ENCODE assay signal across 9 cellular contexts in the genomic region with DNA sequence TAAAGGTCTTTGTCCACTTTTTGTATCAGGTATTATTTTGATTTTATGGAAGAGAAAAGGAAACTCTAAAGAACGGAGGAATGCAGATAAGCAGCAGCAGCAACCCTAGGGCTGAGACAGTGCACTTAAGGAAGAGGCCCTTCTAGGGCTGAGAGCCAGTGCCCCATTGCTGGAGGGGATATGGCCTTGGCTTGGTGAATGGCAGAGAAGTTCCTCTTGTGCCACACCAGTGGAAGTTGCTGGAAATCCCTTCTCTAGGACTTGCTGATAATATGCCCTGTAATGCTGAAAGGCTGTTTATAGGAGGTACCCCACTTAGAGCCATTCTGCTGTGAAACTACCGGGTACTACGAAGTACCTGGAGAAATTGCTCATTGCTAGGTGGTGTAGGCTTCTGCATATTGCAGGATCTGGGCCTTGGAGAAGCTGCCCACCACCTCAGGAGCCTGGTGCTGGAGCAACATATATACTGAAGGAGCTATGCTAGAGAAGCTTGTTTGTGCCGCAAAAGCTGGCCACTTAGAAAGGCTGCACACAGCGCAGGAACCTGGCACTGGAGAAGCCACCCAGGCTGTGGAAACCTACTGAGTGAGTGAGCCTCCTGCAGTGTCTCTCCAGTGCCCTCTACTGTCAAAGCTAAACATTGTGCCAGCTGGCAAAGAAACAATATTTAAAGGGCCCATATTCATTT. TPM values are rescaled to one million over a fixed set of nuclear protein-coding genes. Genes with fewer than 3 reads are reported as not detected.
DNase-seq lines count a peak whose midpoint lies in the region; ATAC-seq lines count a peak whose summit lies in the region.
"Had no signal": no experiment of that assay in that cellular context is flagged by ENCODE, and none has a peak within 500 bp of the region (broad histone marks: within the 10 kb centered on the region; RNA-seq: fewer than 3 reads in every experiment).

No MANE protein-coding gene starts in this region.

- H3K27ac ChIP-seq in CD8-positive, alpha-beta memory T cell (ENCODE audit: low read depth, low read length): no peak overlapping the region

- CTCF ChIA-PET in CD8-positive, alpha-beta memory T cell (lab: Charles Lee): interaction anchor here (0.6 to 3.3 kb wide), 16 partner anchors 8 to 873 kb away, joined by 3 to 15 read pairs (median 4); a partner anchor contains a TSS
- CTCF ChIA-PET in activated CD4-positive, alpha-beta memory T cell treated with anti-CD3 and anti-CD28 coated beads, Interleukin-2, amount 10 ng/mL, durations not matched to agents 7 days and 5 days (lab: Charles Lee): interaction anchor here (0.5 to 3.3 kb wide), 30 partner anchors 8 to 386 kb away, joined by 3 to 16 read pairs (median 4); a partner anchor contains a TSS

- H3K27me3 ChIP-seq in CD8-positive, alpha-beta memory T cell (ENCODE audit: insufficient read depth, low read length, poor library complexity, severe bottlenecking): no peaks in the 10 kb centered on the region

- no peak overlapping the region for H3K27ac Mint-ChIP-seq in CD8-positive, alpha-beta memory T cell
- no peak overlapping the region for H3K27ac Mint-ChIP-seq in activated CD4-positive, alpha-beta memory T cell treated with anti-CD3 and anti-CD28 coated beads, Interleukin-2, amount 10 ng/mL, durations not matched to agents 7 days and 5 days
- no peak overlapping the region for H3K27ac Mint-ChIP-seq in effector memory CD8-positive, alpha-beta T cell
- H3K27ac Mint-ChIP-seq: activated naive CD8-positive, alpha-beta T cell had no signal

- no peaks in the 10 kb centered on the region for H3K9me3 Mint-ChIP-seq in CD8-positive, alpha-beta memory T cell
- no peaks in the 10 kb centered on the region for H3K9me3 Mint-ChIP-seq in activated CD4-positive, alpha-beta memory T cell treated with anti-CD3 and anti-CD28 coated beads, Interleukin-2, amount 10 ng/mL, durations not matched to agents 7 days and 5 days
- H3K9me3 Mint-ChIP-seq in effector memory CD8-positive, alpha-beta T cell: no peaks in the 10 kb centered on the region

- H3K4me1 ChIP-seq in CD8-positive, alpha-beta memory T cell (ENCODE audit: insufficient read depth, low read length): no peaks in the 10 kb centered on the region

- no peaks in the 10 kb centered on the region for H3K9me3 ChIP-seq in CD8-positive, alpha-beta memory T cell (ENCODE audit: low read length)

- H3K36me3 ChIP-seq in CD8-positive, alpha-beta memory T cell (ENCODE audit: insufficient read depth, low read length): no peaks in the 10 kb centered on the region

- no peaks in the 10 kb centered on the region for H3K36me3 Mint-ChIP-seq in CD8-positive, alpha-beta memory T cell
- H3K36me3 Mint-ChIP-seq in activated CD4-positive, alpha-beta memory T cell treated with anti-CD3 and anti-CD28 coated beads, Interleukin-2, amount 10 ng/mL, durations not matched to agents 7 days and 5 days (ENCODE audit: low read depth): no peaks in the 10 kb centered on the region
- H3K36me3 Mint-ChIP-seq in effector memory CD8-positive, alpha-beta T cell (ENCODE audit: insufficient read depth): peaks cover 3% of the 10 kb centered on the region
- H3K36me3 Mint-ChIP-seq: activated naive CD8-positive, alpha-beta T cell had no signal

- no peak overlapping the region for H3K4me3 Mint-ChIP-seq in CD8-positive, alpha-beta memory T cell
- H3K4me3 Mint-ChIP-seq in activated CD4-positive, alpha-beta memory T cell treated with anti-CD3 and anti-CD28 coated beads, Interleukin-2, amount 10 ng/mL, durations not matched to agents 7 days and 5 days: no peak overlapping the region
- no peak overlapping the region for H3K4me3 Mint-ChIP-seq in effector memory CD8-positive, alpha-beta T cell
- H3K4me3 Mint-ChIP-seq: activated naive CD8-positive, alpha-beta T cell had no signal

- peaks cover 0 to 7% of the 10 kb centered on the region in 2 donors for H3K27me3 Mint-ChIP-seq in CD8-positive, alpha-beta memory T cell
- peaks cover 11% of the 10 kb centered on the region for H3K27me3 Mint-ChIP-seq in activated CD4-positive, alpha-beta memory T cell treated with anti-CD3 and anti-CD28 coated beads, Interleukin-2, amount 10 ng/mL, durations not matched to agents 7 days and 5 days
- H3K27me3 Mint-ChIP-seq in effector memory CD8-positive, alpha-beta T cell: peaks cover 6 to 8% of the 10 kb centered on the region in 2 donors
- H3K27me3 Mint-ChIP-seq: activated naive CD8-positive, alpha-beta T cell had no signal

- peak; percentile 73 for ATAC-seq in GM19397 (IDR thresholded peaks at IDR 0.05; ENCODE audit: unreplicated experiment)
- peak; percentile 64 for ATAC-seq in HG03565 (IDR thresholded peaks at IDR 0.05; ENCODE audit: unreplicated experiment)
- peak; percentile 99 for ATAC-seq in effector memory CD8-positive, alpha-beta T cell (replicated peaks)

- H3K4me3 ChIP-seq in CD8-positive, alpha-beta memory T cell (ENCODE audit: low read length): no peak overlapping the region

- peaks cover 0 to 4% (median 2%) of the 10 kb centered on the region in 3 donors for H3K4me1 Mint-ChIP-seq in CD8-positive, alpha-beta memory T cell
- H3K4me1 Mint-ChIP-seq in activated CD4-positive, alpha-beta memory T cell treated with anti-CD3 and anti-CD28 coated beads, Interleukin-2, amount 10 ng/mL, durations not matched to agents 7 days and 5 days: peaks cover 2% of the 10 kb centered on the region
- peaks cover 3% of the 10 kb centered on the region in 2 donors for H3K4me1 Mint-ChIP-seq in effector memory CD8-positive, alpha-beta T cell (ENCODE audit: low read depth in 2 of 2)

- POLR2A ChIA-PET in CD8-positive, alpha-beta memory T cell (lab: Charles Lee): interaction anchor here (1.0 kb wide), 1 partner anchor 13 kb away, joined by 3 read pairs; no protein-coding TSS in a partner anchor
- POLR2A ChIA-PET in activated CD4-positive, alpha-beta memory T cell treated with anti-CD3 and anti-CD28 coated beads, Interleukin-2, amount 10 ng/mL, durations not matched to agents 7 days and 5 days (lab: Charles Lee): interaction anchor here (0.6 to 1.4 kb wide), 5 partner anchors 10 to 381 kb away, joined by 3 to 6 read pairs (median 3); a partner anchor contains a TSS

- peak; percentile 33 to 72 (median 58) for DNase-seq in CD8-positive, alpha-beta memory T cell
- peak; percentile 21 for DNase-seq in NCI-H82 treated with DMSO at 0.1 percent for 48 hours (lab: John Stamatoyannopoulos, UW; ENCODE audit: unreplicated experiment)
- peak; percentile 70 for DNase-seq in activated CD4-positive, alpha-beta memory T cell treated with anti-CD3 and anti-CD28 coated beads, Interleukin-2, amount 10 ng/mL, durations not matched to agents 7 days and 5 days
- DNase-seq in effector memory CD8-positive, alpha-beta T cell: peak; percentile 41 to 49 (median 48)
- peak; percentile 75 for DNase-seq in myocyte (ENCODE audit: low read depth)
- DNase-seq in stimulated activated naive CD4-positive, alpha-beta T cell treated with Interleukin-2 at 50 U/mL for 16 hours (lab: John Stamatoyannopoulos, UW): peak; percentile 32

RNA-seq across cellular contexts. Expression of a gene that starts 9.6 kb away (rescaled TPM):
- 1 to 10 TPM; 7.4 to 7.5 TPM for total RNA-seq in CD8-positive, alpha-beta memory T cell
- 3.0 TPM for polyA plus RNA-seq in CD8-positive, alpha-beta memory T cell
- total RNA-seq in activated CD4-positive, alpha-beta memory T cell treated with anti-CD3 and anti-CD28 coated beads, Interleukin-2, amount 10 ng/mL, durations not matched to agents 7 days and 5 days: 10 to 100 TPM; 10.2 to 10.6 TPM
- total RNA-seq in myocyte: 40.5 and 45.2 TPM in 2 replicates
- 21.5 TPM for polyA plus RNA-seq in myocyte (2012)

Comparison
In these comparisons a context has a peak if more than half of its experiments do, and no peak if none do; other contexts are left out.
1. DNase-seq: peak in every context shown above with its lines; median percentile 75 in myocyte; 70 in activated CD4-positive, alpha-beta memory T cell treated with anti-CD3 and anti-CD28 coated beads, Interleukin-2, amount 10 ng/mL, durations not matched to agents 7 days and 5 days; 58 in CD8-positive, alpha-beta memory T cell; 48 in effector memory CD8-positive, alpha-beta T cell; 32 in stimulated activated naive CD4-positive, alpha-beta T cell treated with Interleukin-2 at 50 U/mL for 16 hours; 21 in NCI-H82 treated with DMSO at 0.1 percent for 48 hours.